ENCODE assay signal across 8 cellular contexts in genomic region chr11:76721755-76722677, GRCh38. TPM values are rescaled to one million over a fixed set of nuclear protein-coding genes. Genes with fewer than 3 reads are reported as not detected.
A peak's percentile ranks its signal among the peaks of the same experiment; 100 is the strongest.
DNase-seq lines count a peak whose midpoint lies in the region; ATAC-seq and TF ChIP-seq lines count a peak whose summit lies in the region.

No MANE protein-coding gene starts in this region.

- no peak overlapping the region for H3K4me3 ChIP-seq in GM12864 (ENCODE audit: low read depth, low read length)

- ATAC-seq in HG03139 (IDR thresholded peaks at IDR 0.05; ENCODE audit: unreplicated experiment): no peak

- TF ChIP-seq CTCF in GM12864 (IDR thresholded peaks at IDR 0.05; ENCODE audit: low read depth, low read length, missing control alignments): peak; percentile 96

- no peak for TF ChIP-seq POLR2A in erythroblast (IDR thresholded peaks at IDR 0.05; ENCODE audit: low read length)

- DNase-seq in GM12864 (ENCODE audit: low read depth) (peak; percentile 10), HT1080 (ENCODE audit: low read depth) (peak; percentile 65), OCI-M1 (lab: John Stamatoyannopoulos, UW) (peak; percentile 99), activated T-cell treated with anti-CD3 and anti-CD28 coated beads for 48 hours (ENCODE audit: low read depth) (peak; percentile 71), erythroblast (lab: John Stamatoyannopoulos, UW) (peak; percentile 88 to 94), mucosa of gallbladder (ENCODE audit: low spot score) (peak; percentile 90)
- peak; percentile 46 to 59 for DNase-seq in stimulated activated CD8-positive, alpha-beta memory T cell treated with anti-CD3 and anti-CD28 coated beads, Interleukin-4, amount 100 ng/mL, for 4 hours (ENCODE audit: low read depth in 2 of 2, low spot score in 1 of 2)

RNA-seq across cellular contexts. Expression of gene LRRC32, which starts 51.5 kb away (rescaled TPM):
- total RNA-seq in HT1080 (2014; rRNA removed; shearing (Covaris generic)): 0.06 and 0.17 TPM in 2 replicates
- 0.03 TPM in 2 replicates for polyA plus RNA-seq in HT1080 (2015; cell fraction: cytosol; rRNA removed)
- 0.06 and 0.14 TPM in 2 replicates for polyA plus RNA-seq in HT1080 (2015; cell fraction: nucleus; rRNA removed)
- total RNA-seq in mucosa of gallbladder: 33.2 TPM

Comparison
In these comparisons a context has a peak if more than half of its experiments do, and no peak if none do; other contexts are left out.
1. DNase-seq: peak in every context shown above with its lines; median percentile 99 in OCI-M1; 91 in erythroblast; 90 in mucosa of gallbladder; 71 in activated T-cell treated with anti-CD3 and anti-CD28 coated beads for 48 hours; 65 in HT1080; 52 in stimulated activated CD8-positive, alpha-beta memory T cell treated with anti-CD3 and anti-CD28 coated beads, Interleukin-4, amount 100 ng/mL, for 4 hours; 10 in GM12864.
2. RNA of gene LRRC32, which starts 51.5 kb away (total RNA-seq): 33.2 TPM in mucosa of gallbladder (single experiment); 0.06 to 0.17 TPM in HT1080; every median in the first group is over 10 times any median in the second.